Comparison of ENCODE assay signal across 8 cellular contexts in genomic region chr9:120985759-120986353, GRCh38. TPM values are rescaled to one million over a fixed set of nuclear protein-coding genes. Genes with fewer than 3 reads are reported as not detected.
DNase-seq lines count a peak whose midpoint lies in the region; ATAC-seq, FAIRE-seq and TF ChIP-seq lines count a peak whose summit lies in the region.

No MANE protein-coding gene starts in this region.

- TF ChIP-seq CTCF in A549 (IDR thresholded peaks at IDR 0.05) (peak; percentile 86), GM12874 (IDR thresholded peaks at IDR 0.05; ENCODE audit: insufficient read depth, low read depth, low read length) (peak; percentile 56), K562 (IDR thresholded peaks at IDR 0.05 in 2 of 3, conservative IDR thresholded peaks at IDR 0.05 in 1 of 3; ENCODE audit: insufficient read depth in 2 of 3, low read depth in 1 of 3, low read length in 3 of 3) (peak; percentile 41 to 79 (median 65); a peak in 5 of 6 replicates), liver (IDR thresholded peaks at IDR 0.05; ENCODE audit: low read depth, low read length, missing input control) (peak; percentile 35), colonic mucosa (IDR thresholded peaks at IDR 0.05) (no peak)

- no peaks in the 10 kb centered on the region for H3K9me3 ChIP-seq in A549
- H3K9me3 ChIP-seq in K562 (replicated peaks; ENCODE audit: control insufficient read depth, insufficient read depth, low read depth, low read length), result no peaks in the 10 kb centered on the region
- no peaks in the 10 kb centered on the region for H3K9me3 ChIP-seq in liver (ENCODE audit: control insufficient read depth in 4 of 4, low read length in 3 of 4)
- H3K9me3 ChIP-seq in colonic mucosa, result no peaks in the 10 kb centered on the region
- no peaks in the 10 kb centered on the region for H3K9me3 ChIP-seq in T-helper 17 cell (ENCODE audit: control insufficient read depth, low read length, poor library complexity, severe bottlenecking)

- TF ChIP-seq RAD21 in A549 (conservative IDR thresholded peaks at IDR 0.05 in 1 of 2, IDR thresholded peaks at IDR 0.05 in 1 of 2) (peak; percentile 82 to 84), K562 (CRISPR knock-in tag; conservative IDR thresholded peaks at IDR 0.05 in 1 of 2, IDR thresholded peaks at IDR 0.05 in 1 of 2) (peak; percentile 72 to 75), liver (IDR thresholded peaks at IDR 0.05) (peak; percentile 59 to 66)

- H3K36me3 ChIP-seq in K562 (ENCODE audit: control insufficient read depth, insufficient read depth, low read length) (no peaks in the 10 kb centered on the region; the same call in 2 of the 3 replicates), liver (ENCODE audit: control insufficient read depth in 4 of 4, insufficient read depth in 3 of 4, low read depth in 1 of 4, low read length in 3 of 4) (peaks cover 5 to 48% (median 36%) of the 10 kb centered on the region in 4 donors), colonic mucosa (no peaks in the 10 kb centered on the region)

- H2AFZ ChIP-seq in K562 (ENCODE audit: low read depth, low read length), result peak overlapping the region; percentile 90

- H3K79me2 ChIP-seq in K562 (ENCODE audit: control insufficient read depth, insufficient read depth, low read length), result no peaks in the 10 kb centered on the region

- in situ Hi-C loops in K562 (cut with MboI), result no loop called here

- POLR2A ChIA-PET in A549 (lab: Yijun Ruan, JAX) (interaction anchor here (1.0 kb wide), 1 partner anchor 136 kb away, joined by 3 read pairs; no protein-coding TSS in a partner anchor), K562 (lab: Yijun Ruan, JAX) (no interaction called here)

- peaks cover 6% of the 10 kb centered on the region for H3K27me3 Mint-ChIP-seq in T-helper 17 cell

- H3K27ac ChIP-seq in A549, result peak overlapping the region; percentile 31 to 72; a peak in 5 of 6 replicates
- no peak overlapping the region for H3K27ac ChIP-seq in K562 (ENCODE audit: extremely low read depth, low read depth, low read length)
- no peak overlapping the region for H3K27ac ChIP-seq in liver (ENCODE audit: low read depth in 1 of 2, low read length in 2 of 2)
- H3K27ac ChIP-seq in colonic mucosa, result no peak overlapping the region

- FAIRE-seq in A549 (lab: Jason Lieb, UNC), result peak; percentile 73
- peak; percentile 77 for FAIRE-seq in K562 (lab: Jason Lieb, UNC)

- H3K4me2 ChIP-seq in A549 (0 out of 3 replicates have a peak overlapping the region, but pooled peaks have one; percentile 23), K562 (ENCODE audit: insufficient read depth, low read length) (peak overlapping the region; percentile 69)

- H3K4me3 ChIP-seq in A549 (no peak overlapping the region), K562 (no peak overlapping the region), liver (ENCODE audit: low read depth in 1 of 3, low read length in 3 of 3) (no peak overlapping the region), colonic mucosa (no peak overlapping the region)

- CTCF ChIA-PET in A549 (lab: Yijun Ruan, JAX) (interaction anchor here (0.6 to 6.6 kb wide), 28 partner anchors 9 to 490 kb away, joined by 3 to 105 read pairs (median 5); no protein-coding TSS in a partner anchor), K562 (lab: Yijun Ruan, JAX; ENCODE audit: low intra/inter-chr PET ratio) (interaction anchor here (0.7 to 1.3 kb wide), 3 partner anchors 74 to 161 kb away, joined by 3 to 7 read pairs (median 5); no protein-coding TSS in a partner anchor)

- TF ChIP-seq POLR2A in A549 (IDR thresholded peaks at IDR 0.05; ENCODE audit: low read length) (no peak), K562 (conservative IDR thresholded peaks at IDR 0.05) (no peak)

- BruUV-seq in K562 (replicated peaks; lab: Mats Ljungman, UMichigan), result no TSS peak

- H3K9me3 Mint-ChIP-seq in activated naive CD4-positive, alpha-beta T cell treated with anti-CD3 and anti-CD28 coated beads, Interleukin-2, amount 50 U/mL, for 72 hours, result no peaks in the 10 kb centered on the region

- no peaks in the 10 kb centered on the region for H3K9me1 ChIP-seq in K562 (ENCODE audit: control insufficient read depth, insufficient read depth, low read length)

- no peaks in the 10 kb centered on the region for H4K20me1 ChIP-seq in K562 (replicated peaks; ENCODE audit: control insufficient read depth, insufficient read depth, low read length)

- no peak overlapping the region for H3K4me3 Mint-ChIP-seq in T-helper 17 cell

- H3K4me1 ChIP-seq in A549 (peaks cover 20% of the 10 kb centered on the region; the same call in 2 of the 3 replicates), K562 (replicated peaks in 1 of 2; ENCODE audit: control insufficient read depth in 2 of 2, insufficient read depth in 2 of 2, low read length in 2 of 2) (peaks cover 0 to 12% of the 10 kb centered on the region in 2 experiments; a peak in 3 of 5 replicates), liver (ENCODE audit: control insufficient read depth in 4 of 4, insufficient read depth in 4 of 4, low read length in 3 of 4) (peaks cover 6 to 48% (median 45%) of the 10 kb centered on the region in 4 donors), colonic mucosa (no peaks in the 10 kb centered on the region)

- ATAC-seq in A549 (peak; percentile 89 to 90), K562 (peak; percentile 80), T-helper 17 cell (no peak)
- no peak for ATAC-seq in activated naive CD4-positive, alpha-beta T cell treated with anti-CD3 and anti-CD28 coated beads, Interleukin-2, amount 50 U/mL, for 72 hours

- no peak overlapping the region for H3K27ac Mint-ChIP-seq in activated naive CD4-positive, alpha-beta T cell treated with anti-CD3 and anti-CD28 coated beads, Interleukin-2, amount 50 U/mL, for 72 hours
- no peak overlapping the region for H3K27ac Mint-ChIP-seq in T-helper 17 cell

- TF ChIP-seq EP300 in A549 (IDR thresholded peaks at IDR 0.05) (no peak), K562 (IDR thresholded peaks at IDR 0.05; ENCODE audit: low read length) (peak; percentile 32; the same call in 1 of the 2 replicates)

- peaks cover 5% of the 10 kb centered on the region for H3K4me1 Mint-ChIP-seq in T-helper 17 cell

- intact Hi-C loops in K562 (cut with micrococcal nuclease) (loop anchor here (10.0 kb wide), 3 partner anchors 139 to 409 kb away; no protein-coding TSS in a partner anchor), colonic mucosa (cut with DNase I) (no loop called here)

- H3K36me3 Mint-ChIP-seq in activated naive CD4-positive, alpha-beta T cell treated with anti-CD3 and anti-CD28 coated beads, Interleukin-2, amount 50 U/mL, for 72 hours, result no peaks in the 10 kb centered on the region
- peaks cover 4% of the 10 kb centered on the region for H3K36me3 Mint-ChIP-seq in T-helper 17 cell (ENCODE audit: low read depth)

- DNase-seq in A549 (ENCODE audit: low read depth in 1 of 2, low spot score in 1 of 2) (peak; percentile 25 to 77), NCI-H2227 (lab: John Stamatoyannopoulos, UW; ENCODE audit: unreplicated experiment) (peak; percentile 42), K562 (ENCODE audit: extremely low read depth in 1 of 4, low spot score in 3 of 4) (peak; percentile 25 to 68 (median 28)), colonic mucosa (no peak), T-helper 17 cell (no peak)
- DNase-seq in activated naive CD4-positive, alpha-beta T cell treated with anti-CD3 and anti-CD28 coated beads, Interleukin-2, amount 50 U/mL, for 72 hours (ENCODE audit: low spot score in 2 of 2), result no peak

- H3K9ac ChIP-seq in K562 (ENCODE audit: insufficient read depth in 1 of 2, low read depth in 2 of 2, low read length in 2 of 2), result no peak overlapping the region
- no peak overlapping the region for H3K9ac ChIP-seq in liver (ENCODE audit: low read depth in 1 of 2, low read length in 2 of 2)
- H3K9ac ChIP-seq in colonic mucosa (ENCODE audit: low read depth in 2 of 2, low read length in 2 of 2), result no peak overlapping the region

- 7% methylated on average over 2 of the region's 2 CpGs for WGBS in A549 (ENCODE audit: missing lambda C conversion rate)
- WGBS in K562 (ENCODE audit: insufficient coverage, low coverage, missing lambda C conversion rate), result 0% methylated on average over 2 of the region's 2 CpGs
- 16% methylated on average over 2 of the region's 2 CpGs for WGBS in liver

- H3K27me3 ChIP-seq in K562 (ENCODE audit: control insufficient read depth in 2 of 2, insufficient read depth in 2 of 2, low read length in 2 of 2) (no peaks in the 10 kb centered on the region), liver (ENCODE audit: control insufficient read depth in 4 of 4, insufficient read depth in 4 of 4, low read length in 3 of 4) (no peaks in the 10 kb centered on the region), colonic mucosa (no peaks in the 10 kb centered on the region)

TF ChIP-seq in liver, 16 proteins besides CTCF, POLR2A, EP300 and RAD21 (continues in another document):
- no peak for TF ChIP-seq RXRA (IDR thresholded peaks at IDR 0.05)

RNA-seq across cellular contexts. Expression of gene TRAF1, which starts 59.3 kb away (rescaled TPM):
- polyA plus RNA-seq in A549 (2011; rRNA removed) (3.4 and 4.1 TPM in 2 replicates), A549 (2017; fragmentation: RNase III; extraction: RNeasy Plus Mini Kit Qiagen cat#74134 plus additional on column Dnase treatment) (2.0 to 4.6 TPM (median 2.1 TPM) in 3 replicates), K562 (2011; rRNA removed) (0.37 and 1.1 TPM in 2 replicates), K562 (2014; fragmentation: Illumina TruSeq; extraction: Trizol) (0.06 and 0.12 TPM in 2 replicates), K562 (2014; fragmentation: Nextera tagmentation; extraction: Ambion mirVana) (under 1 TPM in 1 of 2 experiments, not detected in 1; 0.01 TPM), K562 (2014; rRNA removed) (0.01 and 0.03 TPM in 2 replicates), liver (1 to 10 TPM in 1 of 2 donors, under 1 TPM in 1; 0.38 to 1.0 TPM)
- polyA plus RNA-seq in A549 (2012; cell fraction: cytosol; rRNA removed), result 2.1 and 2.6 TPM in 2 replicates
- polyA plus RNA-seq in A549 (2012; cell fraction: nucleus; rRNA removed), result 8.0 and 8.1 TPM in 2 replicates
- 3.8 and 5.4 TPM in 2 replicates for polyA minus RNA-seq in A549 (2011; rRNA and poly(A)+ RNA removed)
- 2.6 and 5.9 TPM in 2 replicates for total RNA-seq in K562 (2011; cell fraction: chromatin; rRNA removed; ENCODE audit: low replicate concordance)
- total RNA-seq in K562 (2011; cell fraction: nucleolus; rRNA removed), result 3.0 and 4.3 TPM in 2 replicates
- 2.1 and 2.3 TPM in 2 replicates for total RNA-seq in K562 (2011; cell fraction: nucleoplasm; rRNA removed)
- total RNA-seq in K562 (2014; rRNA removed) (not detected in 2 replicates), K562 (2014; rRNA removed; fragmentation: Illumina TruSeq; extraction: Trizol) (0.04 TPM in 1 of 2 replicates, not detected in the other), K562 (2015; rRNA removed; fragmentation: Illumina TruSeq; extraction: Trizol) (0.04 TPM in 1 of 2 replicates, not detected in the other), K562 (2021) (0.38 and 0.47 TPM in 2 replicates), liver (1 to 10 TPM in 1 of 2 donors, under 1 TPM in 1; 0.42 to 2.6 TPM), colonic mucosa (1 to 10 TPM; 1.5 to 3.1 TPM), T-helper 17 cell (100 to 1,000 TPM; 103 to 118 TPM)
- polyA plus RNA-seq in K562 (2011; cell fraction: cytosol; rRNA removed), result 0.29 and 1.3 TPM in 2 replicates
- 0.18 and 1.4 TPM in 2 replicates for polyA plus RNA-seq in K562 (2011; cell fraction: nucleus; rRNA removed)
- 0.13 and 0.18 TPM in 2 replicates for polyA plus RNA-seq in K562 (2012)
- polyA minus RNA-seq in K562 (2011; rRNA and poly(A)+ RNA removed), result 1.3 and 3.1 TPM in 2 replicates
- 0.76 TPM in 1 of 2 replicates, not detected in the other for polyA minus RNA-seq in K562 (2011; cell fraction: cytosol; rRNA and poly(A)+ RNA removed)
- 0.89 and 2.3 TPM in 2 replicates for polyA minus RNA-seq in K562 (2011; cell fraction: nucleus; rRNA and poly(A)+ RNA removed)
- total RNA-seq in activated naive CD4-positive, alpha-beta T cell treated with anti-CD3 and anti-CD28 coated beads, Interleukin-2, amount 50 U/mL, for 72 hours, result 100 to 1,000 TPM in 1 of 2 donors, 10 to 100 TPM in 1; 99.5 to 100 TPM

Comparison
In these comparisons a context has a peak if more than half of its experiments do, and no peak if none do; other contexts are left out.
1. ATAC-seq: peak in A549 (2 of 2) and K562 (single experiment); none in activated naive CD4-positive, alpha-beta T cell treated with anti-CD3 and anti-CD28 coated beads, Interleukin-2, amount 50 U/mL, for 72 hours (0 of 2) and T-helper 17 cell (single experiment).
2. DNase-seq: peak in A549 (2 of 2), NCI-H2227 (single experiment) and K562 (4 of 4); none in activated naive CD4-positive, alpha-beta T cell treated with anti-CD3 and anti-CD28 coated beads, Interleukin-2, amount 50 U/mL, for 72 hours (0 of 2), colonic mucosa (single experiment) and T-helper 17 cell (0 of 3).
3. H3K27ac ChIP-seq: peak in A549 (2 of 2); none in K562 (single experiment), liver (0 of 2) and colonic mucosa (single experiment).
4. RNA of gene TRAF1, which starts 59.3 kb away (total RNA-seq): 103 to 118 TPM in T-helper 17 cell and 99.5 to 100 TPM in activated naive CD4-positive, alpha-beta T cell treated with anti-CD3 and anti-CD28 coated beads, Interleukin-2, amount 50 U/mL, for 72 hours; 1.5 to 3.1 TPM in colonic mucosa, 0.42 to 2.6 TPM in liver and 0.04 to 5.9 TPM in K562; every median in the first group is over 10 times any median in the second.
5. Of the 35 proteins assayed by ChIP-seq in both K562 and A549: peak only in K562: EP300; only in A549: none; in both: CTCF, RAD21 and SMC3; in neither: 30; mixed calls (peak in some experiments, not most) for 1.